ENCODE assay signal across 13 cellular contexts in the genomic region with DNA sequence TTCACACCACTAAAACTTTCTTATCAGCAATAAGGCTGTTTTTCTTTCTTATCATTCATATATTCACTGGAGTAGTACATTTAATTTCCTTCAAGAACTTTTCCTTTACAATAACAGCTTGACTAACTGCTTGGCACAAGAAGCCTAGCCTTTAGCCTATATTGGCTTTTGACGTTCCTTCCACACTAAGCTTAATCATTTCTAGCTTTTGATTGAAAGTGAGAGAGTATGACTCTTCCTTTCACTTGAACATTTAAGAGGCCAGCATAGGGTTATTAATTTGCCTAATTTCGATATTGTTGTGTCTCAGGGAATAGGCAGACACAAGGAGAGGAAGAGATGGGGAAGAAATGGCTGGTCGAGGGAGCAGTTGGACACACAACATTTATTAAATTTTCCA. TPM values are rescaled to one million over a fixed set of nuclear protein-coding genes. Genes with fewer than 3 reads are reported as not detected.
DNase-seq lines count a peak whose midpoint lies in the region; ATAC-seq and TF ChIP-seq lines count a peak whose summit lies in the region.
"Had no signal": no experiment of that assay in that cellular context is flagged by ENCODE, and none has a peak within 500 bp of the region (broad histone marks: within the 10 kb centered on the region; RNA-seq: fewer than 3 reads in every experiment).

No MANE protein-coding gene starts in this region.

- no peak for DNase-seq in DMS 273 (lab: John Stamatoyannopoulos, UW; ENCODE audit: unreplicated experiment)
- no peak for DNase-seq in type B pancreatic cell (ENCODE audit: extremely low spot score, unreplicated experiment)
- DNase-seq: activated CD4-positive, alpha-beta T cell treated with anti-CD3 and anti-CD28 coated beads, Interleukin-2, amount 50 U/mL, for 48 hours; amniotic stem cell; colonic mucosa; H9 had no signal

- peak overlapping the region; percentile 47 for H3K27ac Mint-ChIP-seq in activated T-helper 17 cell treated with anti-CD3 and anti-CD28 coated beads, Interleukin-2, amount 50 U/mL, for 72 hours
- no peak overlapping the region for H3K27ac Mint-ChIP-seq in type B pancreatic cell
- H3K27ac Mint-ChIP-seq: H9 had no signal

- no peak for TF ChIP-seq CTCF in type B pancreatic cell (conservative IDR thresholded peaks at IDR 0.05)

- H3K4me1 Mint-ChIP-seq in activated T-helper 17 cell treated with anti-CD3 and anti-CD28 coated beads, Interleukin-2, amount 50 U/mL, for 72 hours, result peaks cover 28% of the 10 kb centered on the region
- no peaks in the 10 kb centered on the region for H3K4me1 Mint-ChIP-seq in type B pancreatic cell (ENCODE audit: unreplicated experiment)

- H3K9me3 Mint-ChIP-seq in activated T-helper 17 cell treated with anti-CD3 and anti-CD28 coated beads, Interleukin-2, amount 50 U/mL, for 72 hours, result peaks cover 3% of the 10 kb centered on the region
- peaks cover 5% of the 10 kb centered on the region for H3K9me3 Mint-ChIP-seq in type B pancreatic cell
- H3K9me3 Mint-ChIP-seq: H9 had no signal

- H3K4me3 Mint-ChIP-seq in activated T-helper 17 cell treated with anti-CD3 and anti-CD28 coated beads, Interleukin-2, amount 50 U/mL, for 72 hours, result peak overlapping the region; percentile 71
- H3K4me3 Mint-ChIP-seq in type B pancreatic cell, result no peak overlapping the region
- H3K4me3 Mint-ChIP-seq: H9 had no signal

- no peaks in the 10 kb centered on the region for H3K27me3 Mint-ChIP-seq in activated T-helper 17 cell treated with anti-CD3 and anti-CD28 coated beads, Interleukin-2, amount 50 U/mL, for 72 hours
- H3K27me3 Mint-ChIP-seq in type B pancreatic cell, result no peaks in the 10 kb centered on the region

- ATAC-seq in GM18511 (IDR thresholded peaks at IDR 0.05; ENCODE audit: unreplicated experiment) (peak; percentile 69), GM19351 (IDR thresholded peaks at IDR 0.05; ENCODE audit: unreplicated experiment) (peak; percentile 40), HG03060 (IDR thresholded peaks at IDR 0.05; ENCODE audit: low read depth, unreplicated experiment) (peak; percentile 66), HG03460 (IDR thresholded peaks at IDR 0.05; ENCODE audit: unreplicated experiment) (no peak), HG02970 (IDR thresholded peaks at IDR 0.05; ENCODE audit: low FRiP score, unreplicated experiment) (no peak)
- ATAC-seq in activated T-helper 17 cell treated with anti-CD3 and anti-CD28 coated beads, Interleukin-2, amount 50 U/mL, for 72 hours (replicated peaks), result peak; percentile 91

- peaks cover 63% of the 10 kb centered on the region for H3K36me3 Mint-ChIP-seq in activated T-helper 17 cell treated with anti-CD3 and anti-CD28 coated beads, Interleukin-2, amount 50 U/mL, for 72 hours (ENCODE audit: low read depth)
- no peaks in the 10 kb centered on the region for H3K36me3 Mint-ChIP-seq in type B pancreatic cell

RNA-seq across cellular contexts. Expression of gene THEMIS, which starts 23.6 kb away (rescaled TPM):
- total RNA-seq in activated T-helper 17 cell treated with anti-CD3 and anti-CD28 coated beads, Interleukin-2, amount 50 U/mL, for 72 hours, result 10 to 100 TPM; 64.9 to 72.9 TPM
- not detected in 2 replicates for total RNA-seq in type B pancreatic cell (ENCODE audit: low replicate concordance)
- total RNA-seq: H9, M059J had no signal

Comparison
In these comparisons a context has a peak if more than half of its experiments do, and no peak if none do; other contexts are left out.
1. ATAC-seq: peak in GM18511 (single experiment), GM19351 (single experiment), HG03060 (single experiment) and activated T-helper 17 cell treated with anti-CD3 and anti-CD28 coated beads, Interleukin-2, amount 50 U/mL, for 72 hours (single experiment); none in HG03460 (single experiment) and HG02970 (single experiment).
2. RNA of gene THEMIS, which starts 23.6 kb away (total RNA-seq): 64.9 to 72.9 TPM in activated T-helper 17 cell treated with anti-CD3 and anti-CD28 coated beads, Interleukin-2, amount 50 U/mL, for 72 hours; not detected in type B pancreatic cell; every median in the first group is over 10 times any median in the second.